In the genomic region with DNA sequence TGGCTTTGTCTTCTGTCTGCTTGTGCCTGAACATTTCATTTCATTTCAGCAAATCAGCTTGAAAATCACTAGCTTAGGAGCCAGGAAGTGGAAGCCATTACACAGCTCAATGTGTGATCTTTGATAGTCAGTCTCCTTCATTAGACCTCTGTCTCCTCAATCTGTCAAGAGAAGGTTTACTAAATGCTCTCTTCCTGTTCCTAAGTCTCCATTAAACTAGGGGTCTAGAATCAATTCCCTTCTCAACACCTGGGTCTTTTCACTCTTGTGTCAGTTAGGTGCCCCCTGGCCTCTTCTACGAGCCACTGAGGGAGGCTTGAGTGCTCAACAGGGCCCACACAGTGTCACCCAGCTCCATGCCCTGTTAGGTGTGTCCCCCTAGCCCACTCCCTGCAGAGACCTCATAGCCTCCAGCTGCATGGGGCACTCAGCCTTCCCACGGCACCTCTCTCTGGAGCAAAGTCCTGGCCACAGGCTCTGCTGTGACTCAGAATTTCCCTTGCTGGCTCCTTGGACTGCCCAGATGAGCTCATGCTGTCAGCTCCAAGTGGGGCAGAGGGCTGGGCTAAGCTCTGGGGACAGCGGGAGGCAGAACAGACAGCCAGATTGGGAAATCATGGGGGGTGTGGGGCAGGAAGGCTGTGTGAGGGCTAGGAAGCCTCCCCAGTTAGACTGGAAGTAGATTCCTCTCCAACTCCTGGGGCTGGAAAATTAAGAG, we compare ENCODE assay signal across 8 cellular contexts.
DNase-seq lines count a peak whose midpoint lies in the region; ATAC-seq and TF ChIP-seq lines count a peak whose summit lies in the region.

No MANE protein-coding gene starts in this region.

- DNase-seq in HPDE6-E6E7 (ENCODE audit: extremely low spot score) (peak; percentile 74), UCSD-AML1 (lab: John Stamatoyannopoulos, UW; ENCODE audit: unreplicated experiment) (peak; percentile 63), glutamatergic neuron (peak; percentile 48), progenitor cell of endocrine pancreas (ENCODE audit: low spot score, unreplicated experiment) (no peak), GM19240 (ENCODE audit: insufficient read length, low spot score) (no peak), NCI-H146 (lab: John Stamatoyannopoulos, UW) (no peak)

- peaks cover 37% of the 10 kb centered on the region for H3K4me1 Mint-ChIP-seq in glutamatergic neuron (ENCODE audit: low read depth, unreplicated experiment)
- H3K4me1 Mint-ChIP-seq in progenitor cell of endocrine pancreas (ENCODE audit: low read depth) = no peaks in the 10 kb centered on the region

- H3K4me3 Mint-ChIP-seq in glutamatergic neuron (ENCODE audit: unreplicated experiment) (peak overlapping the region; percentile 43), progenitor cell of endocrine pancreas (ENCODE audit: low read depth) (no peak overlapping the region)

- H3K27ac Mint-ChIP-seq in glutamatergic neuron (ENCODE audit: unreplicated experiment) (peak overlapping the region; percentile 79), progenitor cell of endocrine pancreas (peak overlapping the region; percentile 51)

- ATAC-seq in HG03108 (IDR thresholded peaks at IDR 0.05; ENCODE audit: unreplicated experiment) (no peak), HG02763 (IDR thresholded peaks at IDR 0.05; ENCODE audit: unreplicated experiment) (no peak)

- peaks cover 13% of the 10 kb centered on the region for H3K36me3 Mint-ChIP-seq in glutamatergic neuron (ENCODE audit: unreplicated experiment)
- H3K36me3 Mint-ChIP-seq in progenitor cell of endocrine pancreas (ENCODE audit: insufficient read depth) = no peaks in the 10 kb centered on the region

- TF ChIP-seq CTCF in glutamatergic neuron (IDR thresholded peaks at IDR 0.05; ENCODE audit: partially characterized antibody, unreplicated experiment) (no peak), progenitor cell of endocrine pancreas (IDR thresholded peaks at IDR 0.05; ENCODE audit: unreplicated experiment) (no peak)

- H3K9me3 Mint-ChIP-seq in glutamatergic neuron (ENCODE audit: unreplicated experiment) (peaks cover 17% of the 10 kb centered on the region), progenitor cell of endocrine pancreas (ENCODE audit: low read depth) (no peaks in the 10 kb centered on the region)

- H3K27me3 Mint-ChIP-seq in glutamatergic neuron (ENCODE audit: unreplicated experiment) (peaks cover 8% of the 10 kb centered on the region), progenitor cell of endocrine pancreas (no peaks in the 10 kb centered on the region)

Comparison
In these comparisons a context has a peak if more than half of its experiments do, and no peak if none do; other contexts are left out.
1. DNase-seq: peak in HPDE6-E6E7 (single experiment), UCSD-AML1 (single experiment) and glutamatergic neuron (single experiment); none in progenitor cell of endocrine pancreas (single experiment), GM19240 (single experiment) and NCI-H146 (single experiment).